Comparison of ENCODE assay signal across 1 cellular context in the genomic region with DNA sequence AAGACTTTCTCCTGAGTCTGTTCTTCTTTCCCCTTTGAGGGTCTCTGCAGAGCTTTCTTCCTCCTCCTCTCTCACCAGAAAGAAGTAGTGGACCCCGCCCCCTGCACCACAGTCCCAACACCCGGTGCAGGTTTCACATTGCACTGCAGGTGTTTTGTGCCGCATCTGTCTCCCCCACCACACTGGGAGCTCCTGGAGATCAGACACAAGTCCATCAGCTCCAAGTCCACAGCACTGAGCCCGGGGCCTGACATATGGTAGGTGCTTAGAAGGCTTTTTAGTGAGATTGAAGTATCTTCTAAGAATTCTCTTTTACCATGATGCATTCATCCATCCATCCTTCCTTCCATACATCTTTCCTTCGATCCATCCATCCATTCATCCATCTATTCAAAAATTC.
TF ChIP-seq lines count a peak whose summit lies in the region.

No MANE protein-coding gene starts in this region.

TF ChIP-seq in GM12878, 131 proteins besides CTCF, POLR2A, EP300 and RAD21:
- TF ChIP-seq MTA3 (IDR thresholded peaks at IDR 0.05; ENCODE audit: borderline replicate concordance, low read length) (no peak), TARDBP (IDR thresholded peaks at IDR 0.05; ENCODE audit: borderline replicate concordance) (no peak), HSF1 (IDR thresholded peaks at IDR 0.05; ENCODE audit: low read depth, low read length) (no peak), STAT3 (IDR thresholded peaks at IDR 0.05; ENCODE audit: low read depth, low read length) (no peak), CEBPB (IDR thresholded peaks at IDR 0.05; ENCODE audit: borderline replicate concordance in 1 of 2, low read depth in 2 of 2, low read length in 2 of 2) (no peak), CHD2 (IDR thresholded peaks at IDR 0.05; ENCODE audit: borderline replicate concordance, low read depth, low read length) (no peak), EGR1 (IDR thresholded peaks at IDR 0.05; ENCODE audit: borderline replicate concordance in 1 of 2, low read depth in 2 of 2, low read length in 2 of 2) (no peak), IRF3 (IDR thresholded peaks at IDR 0.05) (no peak), GATAD2B (conservative IDR thresholded peaks at IDR 0.05; ENCODE audit: low read depth) (no peak), BCL11A (IDR thresholded peaks at IDR 0.05; ENCODE audit: low read depth, low read length) (no peak), POLR2AphosphoS2 (IDR thresholded peaks at IDR 0.05; ENCODE audit: low read depth, low read length) (no peak), HDAC6 (IDR thresholded peaks at IDR 0.05; ENCODE audit: unreplicated experiment) (no peak)
